ENCODE assay signal across 25 cellular contexts in genomic region chr12:123954647-123955350, GRCh38.
"Had no signal": no experiment of that assay in that cellular context is flagged by ENCODE, and none has a peak within 500 bp of the region (broad histone marks: within the 10 kb centered on the region; RNA-seq: fewer than 3 reads in every experiment).

No MANE protein-coding gene starts in this region.

- H3K9me3 Mint-ChIP-seq: activated T-cell treated with anti-CD3 and anti-CD28 coated beads, Interleukin-2, amount 50 U/mL, for 4 hours; activated T-helper 17 cell treated with anti-CD3 and anti-CD28 coated beads, Interleukin-2, amount 50 U/mL, for 72 hours; endodermal cell; nephron; stimulated activated naive B cell treated with anti-CD40 and anti-IgM and Interleukin-4, amounts not matched to agents 10 μg/mL and 1 μg/mL and 100 μg/mL, for 72 hours had no signal

- H3K27ac ChIP-seq: brain microvascular endothelial cell, pancreas, prostate gland, stomach, tibial nerve, VCaP had no signal

- H3K27ac Mint-ChIP-seq: activated T-helper 17 cell treated with anti-CD3 and anti-CD28 coated beads, Interleukin-2, amount 50 U/mL, for 72 hours; endodermal cell; nephron; stimulated activated naive B cell treated with anti-CD40 and anti-IgM and Interleukin-4, amounts not matched to agents 10 μg/mL and 1 μg/mL and 100 μg/mL, for 72 hours had no signal

- H3K36me3 Mint-ChIP-seq: stimulated activated naive B cell treated with anti-CD40 and anti-IgM and Interleukin-4, amounts not matched to agents 10 μg/mL and 1 μg/mL and 100 μg/mL, for 72 hours had no signal

- H3K4me1 Mint-ChIP-seq: stimulated activated naive B cell treated with anti-CD40 and anti-IgM and Interleukin-4, amounts not matched to agents 10 μg/mL and 1 μg/mL and 100 μg/mL, for 72 hours had no signal

- H3K4me1 ChIP-seq: prostate gland had no signal

- ATAC-seq: activated T-cell treated with anti-CD3 and anti-CD28 coated beads, Interleukin-2, amount 50 U/mL, for 4 hours; activated T-helper 17 cell treated with anti-CD3 and anti-CD28 coated beads, Interleukin-2, amount 50 U/mL, for 72 hours; esophagus mucosa; pancreas; stimulated activated naive B cell treated with anti-CD40 and anti-IgM and Interleukin-4, amounts not matched to agents 10 μg/mL and 1 μg/mL and 100 μg/mL, for 72 hours had no signal

- H3K36me3 ChIP-seq: brain microvascular endothelial cell, pancreas, prostate gland, stomach had no signal

- H3K4me3 ChIP-seq: lung, pancreas, prostate gland, stomach, tibial nerve had no signal

- H3K9me3 ChIP-seq: pancreas, prostate gland, stomach, tibial nerve had no signal

- H3K4me3 Mint-ChIP-seq: activated T-cell treated with anti-CD3 and anti-CD28 coated beads, Interleukin-2, amount 50 U/mL, for 4 hours; activated T-helper 17 cell treated with anti-CD3 and anti-CD28 coated beads, Interleukin-2, amount 50 U/mL, for 72 hours; endodermal cell; nephron; stimulated activated naive B cell treated with anti-CD40 and anti-IgM and Interleukin-4, amounts not matched to agents 10 μg/mL and 1 μg/mL and 100 μg/mL, for 72 hours had no signal

- H3K27me3 Mint-ChIP-seq: activated T-helper 17 cell treated with anti-CD3 and anti-CD28 coated beads, Interleukin-2, amount 50 U/mL, for 72 hours; stimulated activated naive B cell treated with anti-CD40 and anti-IgM and Interleukin-4, amounts not matched to agents 10 μg/mL and 1 μg/mL and 100 μg/mL, for 72 hours had no signal

- DNase-seq: activated CD4-positive, alpha-beta T cell treated with anti-CD3 and anti-CD28 coated beads for 4 hours; activated CD4-positive, alpha-beta T cell treated with anti-CD3 and anti-CD28 coated beads, Interleukin-2, amount 50 U/mL, for 4 hours; activated CD8-positive, alpha-beta memory T cell treated with anti-CD3 and anti-CD28 coated beads, Interleukin-2, amount 50 U/mL, for 4 hours; activated gamma-delta T cell treated with Interleukin-2 at 50 U/mL for 16 hours; activated naive CD4-positive, alpha-beta T cell treated with anti-CD3 and anti-CD28 coated beads, Interleukin-2, amount 50 U/mL, for 16 hours; activated T-cell treated with anti-CD3 and anti-CD28 coated beads, Interleukin-2, amount 50 U/mL, for 4 hours; amniotic stem cell; brain microvascular endothelial cell; caudate nucleus; endodermal cell; foreskin fibroblast; mesendoderm; pancreas; retina; stimulated activated CD4-positive, alpha-beta T cell treated with anti-CD3 and anti-CD28 coated beads, Interleukin-15, amount 100 ng/mL, for 24 hours; stimulated activated CD4-positive, alpha-beta T cell treated with anti-CD3 and anti-CD28 coated beads, Interleukin-2, amount 100 ng/mL, for 24 hours; stimulated activated naive B cell treated with anti-CD40 and anti-IgM and Interleukin-4, amounts not matched to agents 10 μg/mL and 1 μg/mL and 100 μg/mL, for 72 hours; stomach had no signal

- H3K27me3 ChIP-seq: brain microvascular endothelial cell, pancreas, stomach, tibial nerve had no signal
